1 cellular context compared by ENCODE assay signal in genomic region chr14:90408713-90409112, GRCh38.
TF ChIP-seq lines count a peak whose summit lies in the region.

No MANE protein-coding gene starts in this region.

TF ChIP-seq in IMR-90, 13 proteins besides CTCF, POLR2A, EP300 and RAD21 (continued from another document):
- TF ChIP-seq MAFK (IDR thresholded peaks at IDR 0.05; ENCODE audit: low read depth, low read length) (no peak), NFE2L2 (IDR thresholded peaks at IDR 0.05; ENCODE audit: low read depth, low read length) (no peak), BHLHE40 (IDR thresholded peaks at IDR 0.05; ENCODE audit: low read depth, low read length) (no peak), SMC3 (IDR thresholded peaks at IDR 0.05; ENCODE audit: low read depth, low read length) (no peak), CHD1 (IDR thresholded peaks at IDR 0.05; ENCODE audit: low read depth, low read length) (no peak), FOS (IDR thresholded peaks at IDR 0.05; ENCODE audit: low read depth, low read length) (no peak), ELK1 (IDR thresholded peaks at IDR 0.05; ENCODE audit: borderline replicate concordance, low read depth, low read length) (no peak)
